ENCODE assay signal across 19 cellular contexts in the genomic region with DNA sequence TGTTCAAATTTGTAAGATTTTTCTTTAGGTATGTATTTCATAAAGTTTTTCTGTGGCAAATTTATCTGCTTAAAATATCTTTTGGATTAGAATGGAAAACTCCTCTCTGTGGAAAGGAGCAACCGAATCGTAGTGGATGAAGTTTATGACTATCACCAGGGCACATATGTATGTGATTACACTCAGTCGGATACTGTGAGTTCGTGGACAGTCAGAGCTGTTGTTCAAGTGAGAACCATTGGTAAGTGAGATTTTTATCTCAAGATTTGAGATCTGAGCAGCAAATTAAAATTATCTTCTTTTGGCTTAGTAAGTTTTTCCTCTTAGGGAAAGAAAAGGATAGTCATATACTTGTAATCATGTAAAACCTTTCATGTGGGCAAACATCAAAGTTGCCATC. TPM values are rescaled to one million over a fixed set of nuclear protein-coding genes. Genes with fewer than 3 reads are reported as not detected.
A peak's percentile ranks its signal among the peaks of the same experiment; 100 is the strongest.
DNase-seq lines count a peak whose midpoint lies in the region; ATAC-seq and TF ChIP-seq lines count a peak whose summit lies in the region.
"Had no signal": no experiment of that assay in that cellular context is flagged by ENCODE, and none has a peak within 500 bp of the region (broad histone marks: within the 10 kb centered on the region; RNA-seq: fewer than 3 reads in every experiment).

No MANE protein-coding gene starts in this region.

- H3K9me2 ChIP-seq in GM23248 (ENCODE audit: insufficient read depth) = no peaks in the 10 kb centered on the region

- WGBS in GM23248 (ENCODE audit: low coverage in 1 of 2, low lambda C conversion rate in 2 of 2, missing lambda C conversion rate in 2 of 2), 2 experiments = 34 to 40% methylated on average over 4 of the region's 4 CpGs

- H3K4me1 Mint-ChIP-seq in activated naive CD4-positive, alpha-beta T cell treated with anti-CD3 and anti-CD28 coated beads for 36 hours (ENCODE audit: low read depth) = peaks cover 28% of the 10 kb centered on the region
- peaks cover 19% of the 10 kb centered on the region for H3K4me1 Mint-ChIP-seq in activated T-helper 17 cell treated with anti-CD3 and anti-CD28 coated beads, Interleukin-2, amount 50 U/mL, for 72 hours

- peak overlapping the region; percentile 90 for H3K27ac Mint-ChIP-seq in activated naive CD4-positive, alpha-beta T cell treated with anti-CD3 and anti-CD28 coated beads for 36 hours
- peak overlapping the region; percentile 61 for H3K27ac Mint-ChIP-seq in activated T-helper 17 cell treated with anti-CD3 and anti-CD28 coated beads, Interleukin-2, amount 50 U/mL, for 72 hours

- peak overlapping the region; percentile 29 for H3K4me3 Mint-ChIP-seq in activated naive CD4-positive, alpha-beta T cell treated with anti-CD3 and anti-CD28 coated beads for 36 hours
- H3K4me3 Mint-ChIP-seq in activated T-helper 17 cell treated with anti-CD3 and anti-CD28 coated beads, Interleukin-2, amount 50 U/mL, for 72 hours = peak overlapping the region; percentile 43

- H3K9me3 Mint-ChIP-seq in activated naive CD4-positive, alpha-beta T cell treated with anti-CD3 and anti-CD28 coated beads for 36 hours = no peaks in the 10 kb centered on the region
- H3K9me3 Mint-ChIP-seq in activated T-helper 17 cell treated with anti-CD3 and anti-CD28 coated beads, Interleukin-2, amount 50 U/mL, for 72 hours = no peaks in the 10 kb centered on the region

- peak; percentile 58 for ATAC-seq in activated T-helper 17 cell treated with anti-CD3 and anti-CD28 coated beads, Interleukin-2, amount 50 U/mL, for 72 hours (replicated peaks)
- no peak for ATAC-seq in GM21529 (IDR thresholded peaks at IDR 0.05; ENCODE audit: unreplicated experiment)
- ATAC-seq: HepG2, Panc1 had no signal

- no peak for TF ChIP-seq CTCF in neutrophil (IDR thresholded peaks at IDR 0.05)

- H3K27me3 Mint-ChIP-seq in activated naive CD4-positive, alpha-beta T cell treated with anti-CD3 and anti-CD28 coated beads for 36 hours (ENCODE audit: low read depth) = no peaks in the 10 kb centered on the region
- H3K27me3 Mint-ChIP-seq in activated T-helper 17 cell treated with anti-CD3 and anti-CD28 coated beads, Interleukin-2, amount 50 U/mL, for 72 hours = no peaks in the 10 kb centered on the region

- in situ Hi-C loops in GM23248 (cut with MboI) = loop anchor here (25.0 kb wide), 2 partner anchors 425 to 525 kb away; no protein-coding TSS in a partner anchor

- no peaks in the 10 kb centered on the region for H3K79me2 ChIP-seq in GM23248 (ENCODE audit: insufficient read depth)

- intact Hi-C loops in activated naive CD4-positive, alpha-beta T cell treated with anti-CD3 and anti-CD28 coated beads for 36 hours (cut with micrococcal nuclease) = loop anchor here (2.0 to 10.0 kb wide), 3 partner anchors 436 to 702 kb away; no protein-coding TSS in a partner anchor

- H3K9me3 ChIP-seq in GM23248 (ENCODE audit: low read depth) (no peaks in the 10 kb centered on the region), neutrophil (no peaks in the 10 kb centered on the region)

- H3K27me3 ChIP-seq in GM23248 (replicated peaks; ENCODE audit: insufficient read depth) (no peaks in the 10 kb centered on the region), neutrophil (no peaks in the 10 kb centered on the region)

- DNase-seq in activated naive CD4-positive, alpha-beta T cell treated with anti-CD3 and anti-CD28 coated beads for 36 hours = no peak
- DNase-seq in activated naive CD4-positive, alpha-beta T cell treated with anti-CD3 and anti-CD28 coated beads, Interleukin-2, amount 50 U/mL, for 16 hours = no peak
- DNase-seq in GM23248 (peak; percentile 16), OCI-M1 (lab: John Stamatoyannopoulos, UW) (no peak)
- DNase-seq: DMS153, EL, H7, NCI-H1105 treated with DMSO at 0.1 percent for 48 hours, NCI-H187, NCI-H446, NCI-H774, Right ventricle myocardium superior had no signal

- H3K4me3 ChIP-seq in GM23248 (no peak overlapping the region), neutrophil (ENCODE audit: low read depth in 1 of 2, low read length in 1 of 2) (no peak overlapping the region)

- no peak overlapping the region for H2AFZ ChIP-seq in GM23248

- H3F3A ChIP-seq in GM23248 (ENCODE audit: insufficient read depth) = no peaks in the 10 kb centered on the region

- CTCF ChIA-PET in activated naive CD4-positive, alpha-beta T cell treated with anti-CD3 and anti-CD28 coated beads for 36 hours (lab: Charles Lee) = interaction anchor here (0.6 to 1.4 kb wide), 4 partner anchors 81 to 433 kb away, joined by 3 to 4 read pairs (median 4); a partner anchor contains a TSS

- no peaks in the 10 kb centered on the region for H3K4me1 ChIP-seq in GM23248 (ENCODE audit: insufficient read depth)
- peaks cover 91 to 97% of the 10 kb centered on the region in 2 experiments for H3K4me1 ChIP-seq in neutrophil (ENCODE audit: control insufficient read depth in 1 of 2, insufficient read depth in 1 of 2, low read depth in 1 of 2, low read length in 1 of 2)

- no peaks in the 10 kb centered on the region for H3K36me3 ChIP-seq in GM23248 (ENCODE audit: low read depth)
- peaks cover 10% of the 10 kb centered on the region for H3K36me3 ChIP-seq in neutrophil

- H3K27ac ChIP-seq in GM23248 (no peak overlapping the region), neutrophil (peak overlapping the region; percentile 78)

- H3K9ac ChIP-seq in GM23248 = no peak overlapping the region

- no peaks in the 10 kb centered on the region for H4K20me1 ChIP-seq in GM23248 (ENCODE audit: insufficient read depth)

- no peak overlapping the region for H3K4me2 ChIP-seq in GM23248 (ENCODE audit: unreplicated experiment)

- H3K36me3 Mint-ChIP-seq in activated naive CD4-positive, alpha-beta T cell treated with anti-CD3 and anti-CD28 coated beads for 36 hours (ENCODE audit: low read depth) = peaks cover 10% of the 10 kb centered on the region
- peaks cover 5% of the 10 kb centered on the region for H3K36me3 Mint-ChIP-seq in activated T-helper 17 cell treated with anti-CD3 and anti-CD28 coated beads, Interleukin-2, amount 50 U/mL, for 72 hours (ENCODE audit: low read depth)

RNA-seq across cellular contexts. Expression of a gene that starts 14.2 kb away (rescaled TPM):
- total RNA-seq in activated naive CD4-positive, alpha-beta T cell treated with anti-CD3 and anti-CD28 coated beads for 36 hours = 10 to 100 TPM; 11.2 to 15.1 TPM
- total RNA-seq in GM23248 (2014; rRNA removed; shearing (Covaris generic)) = not detected in 2 replicates
- 0.11 TPM in 1 of 2 replicates, not detected in the other for polyA plus RNA-seq in GM23248 (2016; fragmentation: Nextera tagmentation; extraction: Ambion mirVana)
- total RNA-seq in activated T-helper 17 cell treated with anti-CD3 and anti-CD28 coated beads, Interleukin-2, amount 50 U/mL, for 72 hours = 1 to 10 TPM; 3.7 to 5.6 TPM
- total RNA-seq: H7, HepG2 had no signal
- polyA plus RNA-seq: BJ had no signal

RNA-seq across cellular contexts. Expression of a gene that starts 35.9 kb away (rescaled TPM):
- under 1 TPM; 0.07 to 0.10 TPM for total RNA-seq in activated naive CD4-positive, alpha-beta T cell treated with anti-CD3 and anti-CD28 coated beads for 36 hours
- not detected in 2 replicates for total RNA-seq in GM23248 (2014; rRNA removed; shearing (Covaris generic))
- polyA plus RNA-seq in GM23248 (2016; fragmentation: Nextera tagmentation; extraction: Ambion mirVana) = not detected in 2 replicates
- under 1 TPM; 0.11 TPM for total RNA-seq in activated T-helper 17 cell treated with anti-CD3 and anti-CD28 coated beads, Interleukin-2, amount 50 U/mL, for 72 hours
- total RNA-seq: H7, HepG2, Right ventricle myocardium superior had no signal
- polyA plus RNA-seq: AG04450, BJ, HepG2 had no signal
